ENCODE assay signal across 8 cellular contexts in genomic region chr12:102095677-102096263, GRCh38. TPM values are rescaled to one million over a fixed set of nuclear protein-coding genes. Genes with fewer than 3 reads are reported as not detected.
A peak's percentile ranks its signal among the peaks of the same experiment; 100 is the strongest.
DNase-seq lines count a peak whose midpoint lies in the region; ATAC-seq and TF ChIP-seq lines count a peak whose summit lies in the region.

No MANE protein-coding gene starts in this region.

- no peaks in the 10 kb centered on the region for H3K79me1 ChIP-seq in neuronal stem cell (ENCODE audit: low read depth, low read length)

- H2BK5ac ChIP-seq in neuronal stem cell (ENCODE audit: low read length), result no peak overlapping the region

- DNase-seq in cardiac muscle cell (ENCODE audit: low read depth in 1 of 2, low spot score in 1 of 2) (peak; percentile 15 to 66), left ventricle myocardium superior (no peak), HT1080 (ENCODE audit: low read depth) (peak; percentile 24), RWPE1 (ENCODE audit: low spot score) (peak; percentile 14), foreskin fibroblast (peak; percentile 10 to 61), neuronal stem cell (ENCODE audit: low spot score) (no peak), testis (no peak)

- POLR2A ChIA-PET in RWPE1 (lab: Yijun Ruan, JAX; ENCODE audit: low non-redundant PET), result no interaction called here

- H3K9me3 ChIP-seq in cardiac muscle cell (ENCODE audit: low read depth), result no peaks in the 10 kb centered on the region
- no peaks in the 10 kb centered on the region for H3K9me3 ChIP-seq in neuronal stem cell (replicated peaks in 1 of 2; ENCODE audit: control insufficient read depth in 2 of 2, insufficient read depth in 1 of 2, low read depth in 1 of 2, low read length in 2 of 2)
- H3K9me3 ChIP-seq in testis, result no peaks in the 10 kb centered on the region

- no peak overlapping the region for H3K4me3 ChIP-seq in cardiac muscle cell
- no peak overlapping the region for H3K4me3 ChIP-seq in foreskin fibroblast (ENCODE audit: low read depth in 1 of 2, low read length in 2 of 2)
- no peak overlapping the region for H3K4me3 ChIP-seq in neuronal stem cell (ENCODE audit: low read length in 2 of 2)
- no peak overlapping the region for H3K4me3 ChIP-seq in testis

- no peak overlapping the region for H2BK12ac ChIP-seq in neuronal stem cell (ENCODE audit: low read length)

- WGBS in neuronal stem cell (ENCODE audit: extremely low coverage in 2 of 2, insufficient read length in 2 of 2, insufficient replicate concordance in 1 of 2), 2 donors, result no CpG with 5 or more reads among the region's 2 CpGs
- WGBS in testis, 2 donors, result 85 to 92% methylated on average over 2 of the region's 2 CpGs

- H2BK15ac ChIP-seq in neuronal stem cell (ENCODE audit: low read length), result no peak overlapping the region

- H3K18ac ChIP-seq in neuronal stem cell (ENCODE audit: low read length), result no peak overlapping the region

- H3K36me3 ChIP-seq in cardiac muscle cell, result peaks cover 6% of the 10 kb centered on the region
- H3K36me3 ChIP-seq in neuronal stem cell (replicated peaks in 1 of 2; ENCODE audit: control insufficient read depth in 2 of 2, insufficient read depth in 2 of 2, low read length in 2 of 2), result peaks cover 5 to 85% of the 10 kb centered on the region in 2 donors
- H3K36me3 ChIP-seq in testis (ENCODE audit: low read depth, missing control alignments), result no peaks in the 10 kb centered on the region

- H3K27me3 ChIP-seq in cardiac muscle cell (no peaks in the 10 kb centered on the region), neuronal stem cell (ENCODE audit: control insufficient read depth in 3 of 3, insufficient read depth in 3 of 3, low read depth in 1 of 3, low read length in 3 of 3) (no peaks in the 10 kb centered on the region), testis (no peaks in the 10 kb centered on the region)

- no peak overlapping the region for H4K8ac ChIP-seq in neuronal stem cell (ENCODE audit: low read depth, low read length)

- H3K4me1 ChIP-seq in cardiac muscle cell (ENCODE audit: low read depth) (no peaks in the 10 kb centered on the region), neuronal stem cell (ENCODE audit: control insufficient read depth in 2 of 2, insufficient read depth in 1 of 2, low read depth in 1 of 2, low read length in 2 of 2) (no peaks in the 10 kb centered on the region), testis (peaks cover 4% of the 10 kb centered on the region)

- no peak overlapping the region for H3K9ac ChIP-seq in neuronal stem cell (ENCODE audit: low read depth, low read length, poor library complexity)

- no peak overlapping the region for H4K91ac ChIP-seq in neuronal stem cell (ENCODE audit: low read depth, low read length, poor library complexity)

- H3K23ac ChIP-seq in neuronal stem cell (ENCODE audit: low read depth, low read length, poor library complexity), result no peak overlapping the region

- TF ChIP-seq POLR2A in testis (IDR thresholded peaks at IDR 0.05), result no peak

- ATAC-seq in left ventricle myocardium superior, result no peak
- no peak for ATAC-seq in HG02571 (IDR thresholded peaks at IDR 0.05; ENCODE audit: unreplicated experiment)

- no peak overlapping the region for H2AK5ac ChIP-seq in neuronal stem cell (ENCODE audit: low read depth, low read length)

- CTCF ChIA-PET in RWPE1 (lab: Yijun Ruan, JAX), result interaction anchor here (0.5 to 1.2 kb wide), 7 partner anchors 9 to 1606 kb away, joined by 3 to 8 read pairs (median 3); no protein-coding TSS in a partner anchor

- H2AFZ ChIP-seq in neuronal stem cell (ENCODE audit: low read length), result no peak overlapping the region

- H3K4ac ChIP-seq in neuronal stem cell (ENCODE audit: low read length), result no peak overlapping the region

- H2BK120ac ChIP-seq in neuronal stem cell (ENCODE audit: low read depth, low read length), result no peak overlapping the region

- H3K4me2 ChIP-seq in neuronal stem cell (ENCODE audit: insufficient read depth, low read length, poor library complexity, severe bottlenecking), result no peak overlapping the region

- no peak overlapping the region for H3K27ac ChIP-seq in cardiac muscle cell
- no peak overlapping the region for H3K27ac ChIP-seq in RWPE1
- H3K27ac ChIP-seq in neuronal stem cell (replicated peaks; ENCODE audit: low read length), result no peak overlapping the region
- H3K27ac ChIP-seq in testis, result no peak overlapping the region

- intact Hi-C loops in left ventricle myocardium superior (cut with micrococcal nuclease), result no loop called here
- intact Hi-C loops in testis (cut with DNase I; ENCODE audit: low total_unique reads), result no loop called here

- no peak overlapping the region for H3K14ac ChIP-seq in neuronal stem cell (ENCODE audit: low read length)

- TF ChIP-seq CTCF in cardiac muscle cell (IDR thresholded peaks at IDR 0.05; ENCODE audit: low read depth, low read length), result peak; percentile 62
- peak; percentile 69 for TF ChIP-seq CTCF in RWPE1 (conservative IDR thresholded peaks at IDR 0.05; ENCODE audit: low read depth)
- peak; percentile 30 for TF ChIP-seq CTCF in foreskin fibroblast (IDR thresholded peaks at IDR 0.05; ENCODE audit: low read depth, low read length)
- no peak for TF ChIP-seq CTCF in testis (IDR thresholded peaks at IDR 0.05)

RNA-seq across cellular contexts. Expression of gene NUP37, which starts 24.1 kb away (rescaled TPM):
- total RNA-seq in cardiac muscle cell (46.4 and 49.0 TPM in 2 replicates), left ventricle myocardium superior (15.3 TPM), testis (10 to 100 TPM; 20.1 to 25.2 TPM)
- polyA plus RNA-seq in cardiac muscle cell (45.5 and 58.8 TPM in 2 replicates), testis (ENCODE audit: insufficient read depth, low read depth, low replicate concordance) (38.1 TPM)
- total RNA-seq in HT1080 (2014; rRNA removed; shearing (Covaris generic)), result 80.9 and 92.3 TPM in 2 replicates
- 96.9 and 97.0 TPM in 2 replicates for polyA plus RNA-seq in HT1080 (2015; cell fraction: cytosol; rRNA removed)
- 122 and 126 TPM in 2 replicates for polyA plus RNA-seq in HT1080 (2015; cell fraction: nucleus; rRNA removed)
- polyA plus RNA-seq in neuronal stem cell (2013, experiment 1 of 2), result 60.1 TPM
- polyA plus RNA-seq in neuronal stem cell (2013, experiment 2 of 2), result 61.3 TPM

RNA-seq across cellular contexts. Expression of gene PARPBP, which starts 24.2 kb away (rescaled TPM):
- total RNA-seq in cardiac muscle cell (2.6 and 7.7 TPM in 2 replicates), left ventricle myocardium superior (0.47 TPM), testis (10 to 100 TPM in 1 of 2 donors, 1 to 10 TPM in 1; 9.9 to 15.1 TPM)
- polyA plus RNA-seq in cardiac muscle cell (8.2 and 12.1 TPM in 2 replicates), testis (ENCODE audit: insufficient read depth, low read depth, low replicate concordance) (7.0 TPM)
- 29.7 and 30.9 TPM in 2 replicates for total RNA-seq in HT1080 (2014; rRNA removed; shearing (Covaris generic))
- 23.3 and 24.0 TPM in 2 replicates for polyA plus RNA-seq in HT1080 (2015; cell fraction: cytosol; rRNA removed)
- polyA plus RNA-seq in HT1080 (2015; cell fraction: nucleus; rRNA removed), result 32.9 and 34.9 TPM in 2 replicates
- 17.8 TPM for polyA plus RNA-seq in neuronal stem cell (2013, experiment 1 of 2)
- polyA plus RNA-seq in neuronal stem cell (2013, experiment 2 of 2), result 18.7 TPM

RNA-seq across cellular contexts. Expression of gene WASHC3, which starts 34.0 kb away (rescaled TPM):
- total RNA-seq in cardiac muscle cell (40.0 and 54.8 TPM in 2 replicates), left ventricle myocardium superior (31.2 TPM), testis (100 to 1,000 TPM; 140 to 192 TPM)
- polyA plus RNA-seq in cardiac muscle cell (81.3 and 89.2 TPM in 2 replicates), testis (ENCODE audit: insufficient read depth, low read depth, low replicate concordance) (298 TPM)
- 55.2 and 58.4 TPM in 2 replicates for total RNA-seq in HT1080 (2014; rRNA removed; shearing (Covaris generic))
- 53.5 and 57.6 TPM in 2 replicates for polyA plus RNA-seq in HT1080 (2015; cell fraction: cytosol; rRNA removed)
- polyA plus RNA-seq in HT1080 (2015; cell fraction: nucleus; rRNA removed), result 20.3 and 22.1 TPM in 2 replicates
- polyA plus RNA-seq in neuronal stem cell (2013, experiment 1 of 2), result 33.3 TPM
- 32.5 TPM for polyA plus RNA-seq in neuronal stem cell (2013, experiment 2 of 2)

Comparison
In these comparisons a context has a peak if more than half of its experiments do, and no peak if none do; other contexts are left out.
1. DNase-seq: peak in cardiac muscle cell (2 of 2), HT1080 (single experiment), RWPE1 (single experiment) and foreskin fibroblast (2 of 2); none in left ventricle myocardium superior (single experiment), neuronal stem cell (single experiment) and testis (single experiment).
2. CTCF ChIP-seq: peak in cardiac muscle cell (single experiment), RWPE1 (single experiment) and foreskin fibroblast (single experiment); none in testis (0 of 3).